In genomic region chr17:30730171-30730836, GRCh38 we compare ENCODE assay signal across 7 cellular contexts.
DNase-seq lines count a peak whose midpoint lies in the region; ATAC-seq, FAIRE-seq and TF ChIP-seq lines count a peak whose summit lies in the region.
"Not testable (repeated sequence)": the region's sequence is repeated elsewhere in the genome, so short reads cannot be mapped to it uniquely, and the experiment has no call there.

No MANE protein-coding gene starts in this region.

- H4K20me1 ChIP-seq in DND-41 (ENCODE audit: insufficient read depth, low read length) (peaks cover 21% of the 10 kb centered on the region; the same call in 1 of the 2 replicates), HepG2 (ENCODE audit: insufficient read depth, low read length) (peaks cover 16% of the 10 kb centered on the region)

- not testable (repeated sequence) for H3K9me3 ChIP-seq in DND-41 (ENCODE audit: insufficient read depth, low read length, severe bottlenecking); HepG2 (ENCODE audit: low read length)

- H3K27me3 Mint-ChIP-seq in WTC11 (ENCODE audit: low read depth); activated T-helper 2 cell treated with anti-CD3 and anti-CD28 coated beads, Interferon-gamma antibody, Interleukin-2, Interleukin-4, amounts not matched to agents 10 μg/mL and 5 μg/mL and 100 μg/mL, durations not matched to agents 14 hours and 24 hours and 36 hours (ENCODE audit: low read depth); dendritic cell treated with granulocyte-macrophage colony-stimulating factor and Interleukin-4, amounts not matched to agents 40 ng/mL and 50 ng/mL, for 4 days: not testable (repeated sequence)

- H3K9me3 Mint-ChIP-seq in WTC11; activated T-helper 2 cell treated with anti-CD3 and anti-CD28 coated beads, Interferon-gamma antibody, Interleukin-2, Interleukin-4, amounts not matched to agents 10 μg/mL and 5 μg/mL and 100 μg/mL, durations not matched to agents 14 hours and 24 hours and 36 hours; dendritic cell treated with granulocyte-macrophage colony-stimulating factor and Interleukin-4, amounts not matched to agents 40 ng/mL and 50 ng/mL, for 4 days: not testable (repeated sequence)

- POLR2A ChIA-PET in WTC11 (lab: Charles Lee); HepG2 (lab: Yijun Ruan, JAX): not testable (repeated sequence)

- H3K79me2 ChIP-seq in DND-41 (ENCODE audit: insufficient read depth, low read length) = peaks cover 76% of the 10 kb centered on the region
- peaks cover 36% of the 10 kb centered on the region for H3K79me2 ChIP-seq in HepG2 (ENCODE audit: insufficient read depth, low read length)

- H3K27ac ChIP-seq in DND-41 (ENCODE audit: low read length) = peak overlapping the region; percentile 81; the same call in 1 of the 2 replicates
- not testable (repeated sequence) for H3K27ac ChIP-seq in HepG2 (ENCODE audit: extremely low read length, insufficient read depth, low read length)

- not testable (repeated sequence) for FAIRE-seq in HepG2 (lab: Jason Lieb, UNC)

- not testable (repeated sequence) for TF ChIP-seq CTCF in DND-41 (IDR thresholded peaks at IDR 0.05; ENCODE audit: borderline replicate concordance, extremely low read depth, low read length, poor library complexity, severe bottlenecking); WTC11 (IDR thresholded peaks at IDR 0.05); HepG2 (CRISPR knock-in tag; IDR thresholded peaks at IDR 0.05)

- peak overlapping the region; percentile 90 for H3K27ac Mint-ChIP-seq in WTC11
- peak overlapping the region; percentile 70 for H3K27ac Mint-ChIP-seq in activated T-helper 2 cell treated with anti-CD3 and anti-CD28 coated beads, Interferon-gamma antibody, Interleukin-2, Interleukin-4, amounts not matched to agents 10 μg/mL and 5 μg/mL and 100 μg/mL, durations not matched to agents 14 hours and 24 hours and 36 hours
- peak overlapping the region; percentile 93 for H3K27ac Mint-ChIP-seq in dendritic cell treated with granulocyte-macrophage colony-stimulating factor and Interleukin-4, amounts not matched to agents 40 ng/mL and 50 ng/mL, for 4 days

- in situ Hi-C loops in HepG2 (cut with HindIII; ENCODE audit: extremely low pct_ligation_motif_present, low pct_unique_long_range_greater_than_20kb) = not testable (repeated sequence)

- 98% methylated on average over 8 of the region's 8 CpGs for WGBS in HepG2 (ENCODE audit: low lambda C conversion rate)

- intact Hi-C loops in activated T-helper 2 cell treated with anti-CD3 and anti-CD28 coated beads, Interferon-gamma antibody, Interleukin-2, Interleukin-4, amounts not matched to agents 10 μg/mL and 5 μg/mL and 100 μg/mL, durations not matched to agents 14 hours and 24 hours and 36 hours (cut with micrococcal nuclease); dendritic cell treated with granulocyte-macrophage colony-stimulating factor and Interleukin-4, amounts not matched to agents 40 ng/mL and 50 ng/mL, for 4 days (cut with micrococcal nuclease); HepG2 (cut with micrococcal nuclease; ENCODE audit: unreplicated experiment); posterior vena cava (cut with DNase I): not testable (repeated sequence)

- not testable (repeated sequence) for H3K27me3 ChIP-seq in DND-41 (ENCODE audit: insufficient read depth, low read length, poor library complexity); HepG2 (ENCODE audit: control insufficient read depth in 1 of 2, insufficient read depth in 2 of 2, low read length in 2 of 2)

- H3K4me1 ChIP-seq in DND-41 (ENCODE audit: insufficient read depth, low read length) = peaks cover 26% of the 10 kb centered on the region
- peaks cover 33% of the 10 kb centered on the region for H3K4me1 ChIP-seq in HepG2 (ENCODE audit: insufficient read depth, low read length)

- peaks cover 11% of the 10 kb centered on the region for H3K36me3 Mint-ChIP-seq in WTC11
- H3K36me3 Mint-ChIP-seq in activated T-helper 2 cell treated with anti-CD3 and anti-CD28 coated beads, Interferon-gamma antibody, Interleukin-2, Interleukin-4, amounts not matched to agents 10 μg/mL and 5 μg/mL and 100 μg/mL, durations not matched to agents 14 hours and 24 hours and 36 hours (ENCODE audit: low read depth) = peaks cover 22% of the 10 kb centered on the region
- peaks cover 19% of the 10 kb centered on the region for H3K36me3 Mint-ChIP-seq in dendritic cell treated with granulocyte-macrophage colony-stimulating factor and Interleukin-4, amounts not matched to agents 40 ng/mL and 50 ng/mL, for 4 days (ENCODE audit: low read depth)

- H3K4me3 Mint-ChIP-seq in WTC11 = peak overlapping the region; percentile 94
- H3K4me3 Mint-ChIP-seq in activated T-helper 2 cell treated with anti-CD3 and anti-CD28 coated beads, Interferon-gamma antibody, Interleukin-2, Interleukin-4, amounts not matched to agents 10 μg/mL and 5 μg/mL and 100 μg/mL, durations not matched to agents 14 hours and 24 hours and 36 hours (ENCODE audit: low read depth) = peak overlapping the region; percentile 97
- peak overlapping the region; percentile 96 for H3K4me3 Mint-ChIP-seq in dendritic cell treated with granulocyte-macrophage colony-stimulating factor and Interleukin-4, amounts not matched to agents 40 ng/mL and 50 ng/mL, for 4 days

- H3K4me2 ChIP-seq in DND-41 (ENCODE audit: insufficient read depth, low read length) (peak overlapping the region; percentile 52), HepG2 (ENCODE audit: low read depth, low read length) (peak overlapping the region; percentile 70; the same call in 1 of the 2 replicates)

- peak; percentile 2 for DNase-seq in DND-41
- DNase-seq in NCI-H82 (lab: John Stamatoyannopoulos, UW) = peak; percentile 41
- DNase-seq in WTC11 (ENCODE audit: low spot score); activated T-helper 2 cell treated with anti-CD3 and anti-CD28 coated beads, Interferon-gamma antibody, Interleukin-2, Interleukin-4, amounts not matched to agents 10 μg/mL and 5 μg/mL and 100 μg/mL, durations not matched to agents 14 hours and 24 hours and 36 hours (ENCODE audit: low spot score); HepG2 (ENCODE audit: low spot score): not testable (repeated sequence)
- DNase-seq in posterior vena cava (ENCODE audit: low spot score) = peak; percentile 52

- not testable (repeated sequence) for TF ChIP-seq RAD21 in HepG2 (CRISPR knock-in tag; IDR thresholded peaks at IDR 0.05)

- CTCF ChIA-PET in WTC11 (lab: Charles Lee); HepG2 (lab: Yijun Ruan, JAX; ENCODE audit: low intra/inter-chr PET ratio, low total read pairs): not testable (repeated sequence)

- H3K4me3 ChIP-seq in DND-41 (ENCODE audit: low read depth in 1 of 2, low read length in 2 of 2) = peak overlapping the region in 1 of 2 experiments; percentile 58; a peak in 2 of 4 replicates
- not testable (repeated sequence) for H3K4me3 ChIP-seq in HepG2 (replicated peaks in 1 of 3; ENCODE audit: insufficient read depth in 1 of 3, low read depth in 2 of 3, low read length in 3 of 3)

- peaks cover 23% of the 10 kb centered on the region for H3K4me1 Mint-ChIP-seq in WTC11
- H3K4me1 Mint-ChIP-seq in activated T-helper 2 cell treated with anti-CD3 and anti-CD28 coated beads, Interferon-gamma antibody, Interleukin-2, Interleukin-4, amounts not matched to agents 10 μg/mL and 5 μg/mL and 100 μg/mL, durations not matched to agents 14 hours and 24 hours and 36 hours (ENCODE audit: low read depth) = peaks cover 12% of the 10 kb centered on the region
- peaks cover 52% of the 10 kb centered on the region for H3K4me1 Mint-ChIP-seq in dendritic cell treated with granulocyte-macrophage colony-stimulating factor and Interleukin-4, amounts not matched to agents 40 ng/mL and 50 ng/mL, for 4 days (ENCODE audit: low read depth)

- peak overlapping the region; percentile 83 for H3K9ac ChIP-seq in DND-41 (ENCODE audit: low read depth, low read length)
- not testable (repeated sequence) for H3K9ac ChIP-seq in HepG2 (ENCODE audit: insufficient read depth, low read depth, low read length)

- TF ChIP-seq EP300 in HepG2 (IDR thresholded peaks at IDR 0.05; ENCODE audit: low read depth in 2 of 2, low read length in 2 of 2); HepG2 (CRISPR knock-in tag; IDR thresholded peaks at IDR 0.05; ENCODE audit: borderline replicate concordance): not testable (repeated sequence)

- H2AFZ ChIP-seq in DND-41 (ENCODE audit: low read depth, low read length); HepG2 (ENCODE audit: low read length): not testable (repeated sequence)

- not testable (repeated sequence) for ATAC-seq in DND-41 (ENCODE audit: insufficient read depth, low read depth); WTC11; HepG2

- not testable (repeated sequence) for BruUV-seq in HepG2 (replicated peaks; lab: Mats Ljungman, UMichigan)

- H3K36me3 ChIP-seq in DND-41 (ENCODE audit: insufficient read depth, low read length) = peaks cover 11% of the 10 kb centered on the region
- H3K36me3 ChIP-seq in HepG2 (replicated peaks in 1 of 2; ENCODE audit: control insufficient read depth in 1 of 2, insufficient read depth in 2 of 2, low read length in 2 of 2) = not testable (repeated sequence)

- not testable (repeated sequence) for TF ChIP-seq POLR2A in HepG2 (IDR thresholded peaks at IDR 0.05; ENCODE audit: insufficient read depth in 1 of 2, low read depth in 2 of 2, low read length in 2 of 2)

TF ChIP-seq in HepG2, 621 proteins besides CTCF, POLR2A, EP300 and RAD21:
- peak; percentile 32; the same call in 1 of the 2 replicates for TF ChIP-seq ZMYM3 (CRISPR knock-in tag; IDR thresholded peaks at IDR 0.05)
- TF ChIP-seq HMGXB4 (CRISPR knock-in tag; IDR thresholded peaks at IDR 0.05; ENCODE audit: borderline replicate concordance in 1 of 2, low read depth in 1 of 2) = 0 out of 4 replicates have a peak, but pooled peaks of 1 of the 2 experiments have one; percentile 10
